ENCODE assay signal across 25 cellular contexts in genomic region chr1:22935450-22935849, GRCh38. TPM values are rescaled to one million over a fixed set of nuclear protein-coding genes. Genes with fewer than 3 reads are reported as not detected.
"Had no signal": no experiment of that assay in that cellular context is flagged by ENCODE, and none has a peak within 500 bp of the region (broad histone marks: within the 10 kb centered on the region; RNA-seq: fewer than 3 reads in every experiment).

No MANE protein-coding gene starts in this region.

- H3K4me1 Mint-ChIP-seq: activated naive CD4-positive, alpha-beta T cell treated with anti-CD3 and anti-CD28 coated beads, Interleukin-2, amount 50 U/mL, for 24 hours had no signal

- ATAC-seq: activated CD4-positive, CD25-positive, alpha-beta regulatory T cell treated with anti-CD3 and anti-CD28 coated beads, Interleukin-2, amount 50 U/mL, for 24 hours; activated CD8-positive, alpha-beta T cell treated with anti-CD3 and anti-CD28 coated beads for 36 hours; activated T-cell treated with anti-CD3 and anti-CD28 coated beads, Interleukin-2, amount 50 U/mL, for 72 hours had no signal

- H3K4me1 ChIP-seq: breast epithelium, Peyer's patch had no signal

- H3K4me3 Mint-ChIP-seq: activated CD8-positive, alpha-beta T cell treated with anti-CD3 and anti-CD28 coated beads for 36 hours; activated naive CD4-positive, alpha-beta T cell treated with anti-CD3 and anti-CD28 coated beads, Interleukin-2, amount 50 U/mL, for 24 hours; activated T-cell treated with anti-CD3 and anti-CD28 coated beads, Interleukin-2, amount 50 U/mL, for 72 hours; T-helper 1 cell treated with Interleukin-12 subunit alpha and Interleukin-12 subunit beta and Interleukin-4 antibody, amounts not matched to agents 30 μg/mL and 1 μg/mL, for 36 hours had no signal

- H3K27ac Mint-ChIP-seq: activated CD8-positive, alpha-beta T cell treated with anti-CD3 and anti-CD28 coated beads for 36 hours; activated naive CD4-positive, alpha-beta T cell treated with anti-CD3 and anti-CD28 coated beads, Interleukin-2, amount 50 U/mL, for 24 hours; activated T-cell treated with anti-CD3 and anti-CD28 coated beads, Interleukin-2, amount 50 U/mL, for 72 hours; activated T-helper 2 cell treated with anti-CD3 and anti-CD28 coated beads, Interferon-gamma antibody, Interleukin-2, Interleukin-4, amounts not matched to agents 10 μg/mL and 5 μg/mL and 100 μg/mL, durations not matched to agents 14 hours and 24 hours and 36 hours; T-helper 1 cell treated with Interleukin-12 subunit alpha and Interleukin-12 subunit beta and Interleukin-4 antibody, amounts not matched to agents 30 μg/mL and 1 μg/mL, for 36 hours had no signal

- H3K27me3 ChIP-seq: breast epithelium, MG63, Peyer's patch had no signal

- H3K4me2 ChIP-seq: KMS-11 had no signal

- H3K9ac ChIP-seq: KMS-11 had no signal

- DNase-seq: activated CD4-positive, alpha-beta T cell treated with anti-CD3 and anti-CD28 coated beads for 4 hours; activated CD8-positive, alpha-beta memory T cell treated with anti-CD3 and anti-CD28 coated beads, Interleukin-2, amount 50 U/mL, for 4 hours; activated CD8-positive, alpha-beta T cell treated with anti-CD3 and anti-CD28 coated beads for 36 hours; activated gamma-delta T cell treated with Interleukin-2 at 50 U/mL for 16 hours; activated T-cell treated with anti-CD3 and anti-CD28 coated beads, Interleukin-2, amount 50 U/mL, for 72 hours; aorta; central memory CD4-positive, alpha-beta T cell; MG63; MV-4-11; NCI-H1105; NCI-H1436; NCI-H1694 treated with DMSO at 0.1 percent for 48 hours; NCI-H2029 treated with DMSO at 0.1 percent for 48 hours; NCI-H510A treated with DMSO at 0.1 percent for 48 hours; NCI-H69; Peyer's patch; SHP77 had no signal

- H3K4me3 ChIP-seq: breast epithelium, MG63, Peyer's patch had no signal

- H3K27ac ChIP-seq: breast epithelium, KMS-11, Peyer's patch, RWPE1 had no signal

- H3K36me3 ChIP-seq: breast epithelium, MG63, Peyer's patch had no signal

RNA-seq across cellular contexts. Expression of gene LACTBL1, which starts 37.2 kb away (rescaled TPM):
- total RNA-seq: activated CD8-positive, alpha-beta T cell treated with anti-CD3 and anti-CD28 coated beads for 36 hours; activated T-cell treated with anti-CD3 and anti-CD28 coated beads, Interleukin-2, amount 50 U/mL, for 72 hours; activated T-helper 2 cell treated with anti-CD3 and anti-CD28 coated beads, Interferon-gamma antibody, Interleukin-2, Interleukin-4, amounts not matched to agents 10 μg/mL and 5 μg/mL and 100 μg/mL, durations not matched to agents 14 hours and 24 hours and 36 hours; aorta; breast epithelium; Peyer's patch; SK-MEL-5 had no signal
- polyA plus RNA-seq: aorta had no signal
